In genomic region chr12:2796187-2796663, GRCh38 we compare ENCODE assay signal across 8 cellular contexts. TPM values are rescaled to one million over a fixed set of nuclear protein-coding genes. Genes with fewer than 3 reads are reported as not detected.
DNase-seq lines count a peak whose midpoint lies in the region; ATAC-seq and TF ChIP-seq lines count a peak whose summit lies in the region.

No MANE protein-coding gene starts in this region.

- WGBS in mesendoderm (ENCODE audit: extremely low coverage, insufficient coverage, low lambda C conversion rate): no CpG with 5 or more reads among the region's 14 CpGs

- peak overlapping the region; percentile 95 for H3K56ac ChIP-seq in mesendoderm (ENCODE audit: low read length)

- ATAC-seq in GM21786 (IDR thresholded peaks at IDR 0.05; ENCODE audit: unreplicated experiment) (no peak), HG03442 (IDR thresholded peaks at IDR 0.05; ENCODE audit: unreplicated experiment) (no peak), HG02623 (IDR thresholded peaks at IDR 0.05; ENCODE audit: unreplicated experiment) (no peak), HG02840 (IDR thresholded peaks at IDR 0.05; ENCODE audit: low FRiP score, unreplicated experiment) (no peak)

- H3K18ac ChIP-seq in mesendoderm (ENCODE audit: low read length): no peak overlapping the region

- peaks cover 34% of the 10 kb centered on the region for H4K20me1 ChIP-seq in Karpas-422 (ENCODE audit: insufficient read depth, low read depth, low read length)

- no peaks in the 10 kb centered on the region for H3K9me2 ChIP-seq in Karpas-422 (replicated peaks; ENCODE audit: insufficient read depth, low read length)

- H3K4me2 ChIP-seq in Karpas-422 (ENCODE audit: low read depth, low read length, poor library complexity, severe bottlenecking) (peak overlapping the region; percentile 90), mesendoderm (ENCODE audit: low read length) (peak overlapping the region; percentile 34)

- H3K9ac ChIP-seq in Karpas-422 (ENCODE audit: low read length) (peak overlapping the region; percentile 84), mesendoderm (ENCODE audit: low read length) (peak overlapping the region; percentile 65)

- H3K4me3 ChIP-seq in Karpas-422 (ENCODE audit: low read length) (peak overlapping the region; percentile 92), cardiac fibroblast (replicated peaks in 1 of 2; ENCODE audit: low read depth in 2 of 2, low read length in 2 of 2) (peak overlapping the region; percentile 78 to 80), mesendoderm (ENCODE audit: low read length) (peak overlapping the region; percentile 80)

- H2BK5ac ChIP-seq in mesendoderm (ENCODE audit: low read length): no peak overlapping the region

- H3K23ac ChIP-seq in mesendoderm (ENCODE audit: low read length): no peak overlapping the region

- H3K36me3 ChIP-seq in Karpas-422 (ENCODE audit: insufficient read depth, low read length): peaks cover 49% of the 10 kb centered on the region
- peaks cover 31% of the 10 kb centered on the region for H3K36me3 ChIP-seq in mesendoderm (ENCODE audit: control insufficient read depth, insufficient read depth, low read length)

- H3K27me3 ChIP-seq in Karpas-422 (ENCODE audit: low read length) (no peaks in the 10 kb centered on the region), mesendoderm (ENCODE audit: insufficient read depth, low read length, poor library complexity) (no peaks in the 10 kb centered on the region)

- no peak for TF ChIP-seq CTCF in cardiac fibroblast (IDR thresholded peaks at IDR 0.05; ENCODE audit: low read depth, low read length)

- H3K79me2 ChIP-seq in Karpas-422 (ENCODE audit: low read length) (peaks cover 44% of the 10 kb centered on the region), mesendoderm (ENCODE audit: control insufficient read depth, insufficient read depth, low read length) (peaks cover 18% of the 10 kb centered on the region)

- H2AFZ ChIP-seq in Karpas-422 (ENCODE audit: low read length): no peak overlapping the region

- no peaks in the 10 kb centered on the region for H3K9me3 ChIP-seq in Karpas-422 (ENCODE audit: low read length)

- no peak overlapping the region for H3K4ac ChIP-seq in mesendoderm (ENCODE audit: low read depth, low read length)

- H4K8ac ChIP-seq in mesendoderm (ENCODE audit: low read depth, low read length): no peak overlapping the region

- no peak overlapping the region for H2BK120ac ChIP-seq in mesendoderm (ENCODE audit: low read depth, low read length)

- no peak overlapping the region for H2BK15ac ChIP-seq in mesendoderm (replicated peaks; ENCODE audit: low read depth)

- peaks cover 20% of the 10 kb centered on the region for H3K4me1 ChIP-seq in Karpas-422 (ENCODE audit: low read length)
- H3K4me1 ChIP-seq in mesendoderm (ENCODE audit: control insufficient read depth, low read depth, low read length): no peaks in the 10 kb centered on the region

- peak; percentile 10 for DNase-seq in EH (ENCODE audit: low read depth)
- DNase-seq in Karpas-422: no peak
- DNase-seq in cardiac fibroblast (ENCODE audit: low read depth in 2 of 2): peak in 1 of 2 donors; percentile 5
- DNase-seq in mesendoderm: peak; percentile 55

- peaks cover 24% of the 10 kb centered on the region for H3K79me1 ChIP-seq in mesendoderm (ENCODE audit: low read length)

- H2AK5ac ChIP-seq in mesendoderm (ENCODE audit: low read length): no peak overlapping the region

- peak overlapping the region; percentile 46 for H3K27ac ChIP-seq in Karpas-422 (ENCODE audit: low read length)
- peak overlapping the region; percentile 2 for H3K27ac ChIP-seq in mesendoderm (ENCODE audit: low read depth, low read length)

- H4K5ac ChIP-seq in mesendoderm (ENCODE audit: low read length): no peak overlapping the region

RNA-seq across cellular contexts. Expression of gene FKBP4, which starts 1.5 kb away (rescaled TPM):
- 76.7 and 98.3 TPM in 2 replicates for total RNA-seq in Karpas-422 (2014; rRNA removed; shearing (Covaris generic); ENCODE audit: low replicate concordance)
- polyA plus RNA-seq in mesendoderm (2013, experiment 1 of 2): 141 TPM
- 140 TPM for polyA plus RNA-seq in mesendoderm (2013, experiment 2 of 2)

RNA-seq across cellular contexts. Expression of gene ITFG2, which starts 16.2 kb away (rescaled TPM):
- 31.9 and 54.5 TPM in 2 replicates for total RNA-seq in Karpas-422 (2014; rRNA removed; shearing (Covaris generic); ENCODE audit: low replicate concordance)
- 12.8 TPM for polyA plus RNA-seq in mesendoderm (2013, experiment 1 of 2)
- polyA plus RNA-seq in mesendoderm (2013, experiment 2 of 2): 12.4 TPM

RNA-seq across cellular contexts. Expression of gene NRIP2, which starts 38.6 kb away (rescaled TPM):
- total RNA-seq in Karpas-422 (2014; rRNA removed; shearing (Covaris generic); ENCODE audit: low replicate concordance): not detected in 2 replicates
- polyA plus RNA-seq in mesendoderm (2013, experiment 1 of 2): not detected
- polyA plus RNA-seq in mesendoderm (2013, experiment 2 of 2): not detected
